16 cellular contexts compared by ENCODE assay signal in the genomic region with DNA sequence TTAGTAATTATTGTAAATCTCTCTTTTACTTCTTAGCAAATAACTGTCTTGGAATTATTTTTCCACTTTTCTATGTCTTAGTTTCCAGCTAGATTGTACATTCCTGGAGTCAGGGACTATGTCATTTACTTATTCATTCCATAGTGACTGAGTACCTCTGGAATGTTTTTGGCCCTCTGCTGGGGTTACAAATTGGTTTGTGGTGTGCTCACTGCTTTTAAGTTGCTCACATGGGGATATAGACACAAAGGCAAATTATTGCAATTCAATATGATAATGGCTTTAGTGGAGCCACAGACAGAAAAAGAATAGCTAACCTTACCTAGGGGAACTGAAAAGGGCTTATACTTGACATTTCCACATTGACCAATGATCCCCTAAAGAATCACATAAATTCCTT.
DNase-seq lines count a peak whose midpoint lies in the region; ATAC-seq, FAIRE-seq and TF ChIP-seq lines count a peak whose summit lies in the region.
"Had no signal": no experiment of that assay in that cellular context is flagged by ENCODE, and none has a peak within 500 bp of the region (broad histone marks: within the 10 kb centered on the region; RNA-seq: fewer than 3 reads in every experiment).

No MANE protein-coding gene starts in this region.

- H4K20me1 ChIP-seq in astrocyte (ENCODE audit: insufficient read depth, low read length) (no peaks in the 10 kb centered on the region), keratinocyte (ENCODE audit: control insufficient read depth, extremely low read depth, insufficient read depth, low read length) (no peaks in the 10 kb centered on the region), H9 (ENCODE audit: control insufficient read depth, insufficient read depth, insufficient read length) (no peaks in the 10 kb centered on the region)

- no peak overlapping the region for H2BK20ac ChIP-seq in H9 (ENCODE audit: low read depth, low read length, poor library complexity, severe bottlenecking)

- H4K91ac ChIP-seq in H9 (ENCODE audit: insufficient read length, low read depth, low read length): no peak overlapping the region

- H3K27me3 Mint-ChIP-seq in HFFc6 (ENCODE audit: insufficient read depth) (no peaks in the 10 kb centered on the region), astrocyte (ENCODE audit: low read depth, unreplicated experiment) (no peaks in the 10 kb centered on the region), H9 (ENCODE audit: low read depth) (no peaks in the 10 kb centered on the region; the same call in 1 of the 2 replicates)

- in situ Hi-C loops in ACHN (cut with HindIII; ENCODE audit: low pct_ligation_motif_present, low pct_unique_long_range_greater_than_20kb, low sequenced_read_pairs): no loop called here

- H2BK5ac ChIP-seq in H9 (ENCODE audit: insufficient read length, low read length): no peak overlapping the region

- no peaks in the 10 kb centered on the region for H3K79me1 ChIP-seq in H9 (ENCODE audit: insufficient read depth, low read depth, low read length, poor library complexity, severe bottlenecking)

- peaks cover 18% of the 10 kb centered on the region for H3K4me1 ChIP-seq in astrocyte (ENCODE audit: insufficient read depth, low read length)
- peaks cover 16% of the 10 kb centered on the region for H3K4me1 ChIP-seq in keratinocyte (ENCODE audit: control insufficient read depth, extremely low read depth, insufficient read depth, low read length)
- no peaks in the 10 kb centered on the region for H3K4me1 ChIP-seq in H9 (ENCODE audit: insufficient read depth, low read length)
- H3K4me1 ChIP-seq in upper lobe of right lung: no peaks in the 10 kb centered on the region
- no peaks in the 10 kb centered on the region for H3K4me1 ChIP-seq in vagina

- no peaks in the 10 kb centered on the region; the same call in 1 of the 2 replicates for H3K9me3 Mint-ChIP-seq in HFFc6
- no peaks in the 10 kb centered on the region for H3K9me3 Mint-ChIP-seq in astrocyte (ENCODE audit: unreplicated experiment)
- H3K9me3 Mint-ChIP-seq in H9: peaks cover 4 to 10% of the 10 kb centered on the region in 2 experiments; a peak in 2 of 5 replicates
- H3K9me3 Mint-ChIP-seq: T-helper 1 cell treated with Interleukin-12 subunit alpha and Interleukin-12 subunit beta and Interleukin-4 antibody, amounts not matched to agents 30 μg/mL and 1 μg/mL, for 36 hours had no signal

- no peak for ATAC-seq in upper lobe of right lung
- ATAC-seq: activated CD8-positive, alpha-beta memory T cell treated with anti-CD3 and anti-CD28 coated beads, Interleukin-2, amount 10 ng/mL, durations not matched to agents 7 days and 5 days had no signal

- no peak overlapping the region for H3K4ac ChIP-seq in H9 (ENCODE audit: low read depth, low read length)

- H3K36me3 ChIP-seq in astrocyte (ENCODE audit: insufficient read depth, low read length) (no peaks in the 10 kb centered on the region), keratinocyte (ENCODE audit: control insufficient read depth in 2 of 2, extremely low read depth in 1 of 2, insufficient read depth in 2 of 2, low read length in 2 of 2) (no peaks in the 10 kb centered on the region), upper lobe of right lung (no peaks in the 10 kb centered on the region), vagina (no peaks in the 10 kb centered on the region)
- H3K36me3 ChIP-seq: heart right ventricle had no signal

- H3K4me2 ChIP-seq in astrocyte (ENCODE audit: low read length): peak overlapping the region; percentile 82
- peak overlapping the region; percentile 4 for H3K4me2 ChIP-seq in keratinocyte (ENCODE audit: control insufficient read depth, extremely low read depth, insufficient read depth, low read depth, low read length)
- H3K4me2 ChIP-seq in H9 (ENCODE audit: insufficient read depth, insufficient read length, low read length): no peak overlapping the region

- dilution Hi-C loops in keratinocyte (cut with MboI; ENCODE audit: extremely low pct_ligation_motif_present, low sequenced_read_pairs): no loop called here

- intact Hi-C loops in upper lobe of right lung (cut with DNase I) (no loop called here), vagina (cut with DNase I) (no loop called here)

- H2BK120ac ChIP-seq in H9 (ENCODE audit: low read depth, low read length, poor library complexity, severe bottlenecking): no peak overlapping the region

- H3K23ac ChIP-seq in H9 (ENCODE audit: insufficient read length, low read depth, low read length): no peak overlapping the region

- no peak overlapping the region for H3K18ac ChIP-seq in H9 (ENCODE audit: insufficient read length, low read depth, low read length)

- no peak for TF ChIP-seq POLR2A in vagina (IDR thresholded peaks at IDR 0.05)

- H3K4me3 ChIP-seq in astrocyte (ENCODE audit: insufficient read depth, low read depth, low read length): peak overlapping the region; percentile 45
- no peak overlapping the region for H3K4me3 ChIP-seq in keratinocyte (ENCODE audit: control insufficient read depth in 2 of 3, extremely low read depth in 1 of 3, insufficient read depth in 2 of 3, low read depth in 1 of 3, low read length in 3 of 3)
- no peak overlapping the region for H3K4me3 ChIP-seq in upper lobe of right lung
- no peak overlapping the region for H3K4me3 ChIP-seq in vagina
- H3K4me3 ChIP-seq: heart right ventricle had no signal

- no peak overlapping the region for H3K56ac ChIP-seq in H9 (ENCODE audit: insufficient read length, low read depth, low read length)

- H3K4me3 Mint-ChIP-seq in HFFc6 (peak overlapping the region; percentile 76), astrocyte (ENCODE audit: unreplicated experiment) (peak overlapping the region; percentile 20), H9 (no peak overlapping the region)
- H3K4me3 Mint-ChIP-seq: activated CD8-positive, alpha-beta memory T cell treated with anti-CD3 and anti-CD28 coated beads, Interleukin-2, amount 10 ng/mL, durations not matched to agents 7 days and 5 days; CD4-positive, alpha-beta T cell; T-helper 1 cell treated with Interleukin-12 subunit alpha and Interleukin-12 subunit beta and Interleukin-4 antibody, amounts not matched to agents 30 μg/mL and 1 μg/mL, for 36 hours had no signal

- H3K23me2 ChIP-seq in H9 (ENCODE audit: insufficient read length, low read depth, low read length, poor library complexity, severe bottlenecking): no peaks in the 10 kb centered on the region

- H3T11ph ChIP-seq in H9 (ENCODE audit: low read length): no peak overlapping the region

- no peaks in the 10 kb centered on the region for H3K9me1 ChIP-seq in keratinocyte (ENCODE audit: control insufficient read depth, extremely low read depth, insufficient read depth, low read length)

- H3K27me3 ChIP-seq in astrocyte (ENCODE audit: insufficient read depth, low read length) (no peaks in the 10 kb centered on the region), keratinocyte (ENCODE audit: control insufficient read depth, extremely low read depth, insufficient read depth, low read length) (no peaks in the 10 kb centered on the region), H9 (ENCODE audit: insufficient read depth, low read length) (no peaks in the 10 kb centered on the region), upper lobe of right lung (no peaks in the 10 kb centered on the region), vagina (no peaks in the 10 kb centered on the region)
- H3K27me3 ChIP-seq: heart right ventricle had no signal

- H3K9me3 ChIP-seq in astrocyte (ENCODE audit: insufficient read depth, low read depth, low read length) (no peaks in the 10 kb centered on the region), keratinocyte (ENCODE audit: control insufficient read depth, low read depth, low read length) (no peaks in the 10 kb centered on the region), H9 (ENCODE audit: control insufficient read depth, low read depth, low read length) (no peaks in the 10 kb centered on the region), upper lobe of right lung (no peaks in the 10 kb centered on the region), vagina (no peaks in the 10 kb centered on the region)

- H3K9ac ChIP-seq in astrocyte (ENCODE audit: low read length): peak overlapping the region; percentile 66
- no peak overlapping the region for H3K9ac ChIP-seq in keratinocyte (ENCODE audit: control insufficient read depth, extremely low read depth, insufficient read depth, low read length)
- no peak overlapping the region for H3K9ac ChIP-seq in H9 (ENCODE audit: extremely low read depth, insufficient read length, low read length)

- H3K4me1 Mint-ChIP-seq in HFFc6 (ENCODE audit: low read depth) (peaks cover 41% of the 10 kb centered on the region), astrocyte (ENCODE audit: low read depth, unreplicated experiment) (peaks cover 23% of the 10 kb centered on the region), H9 (no peaks in the 10 kb centered on the region)
- H3K4me1 Mint-ChIP-seq: activated CD8-positive, alpha-beta memory T cell treated with anti-CD3 and anti-CD28 coated beads, Interleukin-2, amount 10 ng/mL, durations not matched to agents 7 days and 5 days had no signal

- H3K27ac Mint-ChIP-seq in HFFc6: peak overlapping the region; percentile 86
- peak overlapping the region; percentile 92 for H3K27ac Mint-ChIP-seq in astrocyte (ENCODE audit: unreplicated experiment)
- H3K27ac Mint-ChIP-seq in H9: no peak overlapping the region
- H3K27ac Mint-ChIP-seq: activated CD8-positive, alpha-beta memory T cell treated with anti-CD3 and anti-CD28 coated beads, Interleukin-2, amount 10 ng/mL, durations not matched to agents 7 days and 5 days; CD4-positive, alpha-beta T cell; T-helper 1 cell treated with Interleukin-12 subunit alpha and Interleukin-12 subunit beta and Interleukin-4 antibody, amounts not matched to agents 30 μg/mL and 1 μg/mL, for 36 hours had no signal

- H3K36me3 Mint-ChIP-seq in HFFc6 (ENCODE audit: low read depth): no peaks in the 10 kb centered on the region
- H3K36me3 Mint-ChIP-seq in astrocyte (ENCODE audit: low read depth, unreplicated experiment): peaks cover 2% of the 10 kb centered on the region
- H3K36me3 Mint-ChIP-seq in H9 (ENCODE audit: insufficient read depth in 1 of 3, low read depth in 3 of 3): peaks cover 0 to 6% (median 0%) of the 10 kb centered on the region in 3 experiments; a peak in 1 of 7 replicates
- H3K36me3 Mint-ChIP-seq: activated CD8-positive, alpha-beta memory T cell treated with anti-CD3 and anti-CD28 coated beads, Interleukin-2, amount 10 ng/mL, durations not matched to agents 7 days and 5 days had no signal

- FAIRE-seq in astrocyte (lab: Jason Lieb, UNC) (peak; percentile 79), keratinocyte (lab: Jason Lieb, UNC) (peak; percentile 88)

- H3K79me2 ChIP-seq in astrocyte (ENCODE audit: insufficient read depth, low read length) (no peaks in the 10 kb centered on the region), keratinocyte (ENCODE audit: control insufficient read depth, insufficient read depth, low read length) (no peaks in the 10 kb centered on the region), H9 (ENCODE audit: insufficient read depth, low read length) (no peaks in the 10 kb centered on the region)

- H2AK5ac ChIP-seq in H9 (ENCODE audit: insufficient read length, low read length): no peak overlapping the region

- H3K14ac ChIP-seq in H9 (ENCODE audit: insufficient read depth, low read length): no peak overlapping the region

- no peak overlapping the region for H2BK15ac ChIP-seq in H9 (ENCODE audit: low read depth, low read length)

- H2AFZ ChIP-seq in astrocyte (ENCODE audit: low read depth, low read length) (no peak overlapping the region), keratinocyte (ENCODE audit: control insufficient read depth, low read length) (no peak overlapping the region), H9 (ENCODE audit: low read length) (no peak overlapping the region)

- no peak overlapping the region for H4K5ac ChIP-seq in H9 (ENCODE audit: insufficient read length, low read depth, low read length)

- H2BK12ac ChIP-seq in H9 (ENCODE audit: insufficient read length, low read depth, low read length): no peak overlapping the region

- H4K8ac ChIP-seq in H9 (replicated peaks; ENCODE audit: insufficient read length, low read depth, low read length): no peak overlapping the region

- TF ChIP-seq CTCF in HFFc6 (IDR thresholded peaks at IDR 0.05) (peak; percentile 51), astrocyte (IDR thresholded peaks at IDR 0.05; ENCODE audit: insufficient read depth, low read depth, low read length) (no peak), keratinocyte (optimal IDR thresholded peaks at IDR 0.05 in 1 of 3, IDR thresholded peaks at IDR 0.05 in 1 of 3, conservative IDR thresholded peaks at IDR 0.05 in 1 of 3; ENCODE audit: extremely low read depth in 1 of 3, insufficient read depth in 2 of 3, low read length in 3 of 3) (no peak), H9 (conservative IDR thresholded peaks at IDR 0.05) (no peak), upper lobe of right lung (IDR thresholded peaks at IDR 0.05) (no peak), vagina (IDR thresholded peaks at IDR 0.05) (no peak)

- H3K27ac ChIP-seq in astrocyte (ENCODE audit: low read depth, low read length) (peak overlapping the region; percentile 89), keratinocyte (ENCODE audit: control insufficient read depth, insufficient read depth, low read length) (peak overlapping the region; percentile 16), H9 (ENCODE audit: insufficient read length, low read depth, low read length) (no peak overlapping the region), upper lobe of right lung (no peak overlapping the region), vagina (no peak overlapping the region)
- H3K27ac ChIP-seq: heart right ventricle had no signal

- DNase-seq in ACHN: peak; percentile 89
- peak; percentile 92 for DNase-seq in HFFc6
- peak; percentile 97 for DNase-seq in astrocyte (ENCODE audit: low read depth)
- peak; percentile 44 for DNase-seq in keratinocyte (ENCODE audit: low read depth, low spot score)
- no peak for DNase-seq in H9
- no peak for DNase-seq in GM19238 (ENCODE audit: insufficient read length, low spot score)
- DNase-seq in upper lobe of right lung: no peak
- DNase-seq in vagina (ENCODE audit: extremely low spot score in 2 of 2): no peak
- DNase-seq: activated CD8-positive, alpha-beta memory T cell treated with anti-CD3 and anti-CD28 coated beads, Interleukin-2, amount 10 ng/mL, durations not matched to agents 7 days and 5 days; CD4-positive, alpha-beta T cell; heart right ventricle; Kasumi-1; NCI-H524; stimulated activated CD4-positive, alpha-beta T cell treated with anti-CD3 and anti-CD28 coated beads, Interleukin-12 subunit alpha, Interleukin-12 subunit beta, amount 100 ng/mL, for 4 hours; stimulated activated naive CD4-positive, alpha-beta T cell had no signal

Comparison
In these comparisons a context has a peak if more than half of its experiments do, and no peak if none do; other contexts are left out.
1. DNase-seq: peak in ACHN (single experiment), HFFc6 (single experiment), astrocyte (single experiment) and keratinocyte (single experiment); none in H9 (single experiment), GM19238 (single experiment), upper lobe of right lung (single experiment) and vagina (0 of 2).
2. H3K27ac Mint-ChIP-seq: peak in HFFc6 (single experiment) and astrocyte (single experiment); none in H9 (0 of 3).
3. H3K4me3 Mint-ChIP-seq: peak in HFFc6 (single experiment) and astrocyte (single experiment); none in H9 (0 of 2).
4. H3K27ac ChIP-seq: peak in astrocyte (single experiment) and keratinocyte (single experiment); none in H9 (single experiment), upper lobe of right lung (single experiment) and vagina (single experiment).